2 cellular contexts compared by ENCODE assay signal in genomic region chr21:45416619-45417018, GRCh38.
A peak's percentile ranks its signal among the peaks of the same experiment; 100 is the strongest.
TF ChIP-seq lines count a peak whose summit lies in the region.

No MANE protein-coding gene starts in this region.

TF ChIP-seq in HEK293, 187 proteins besides CTCF, POLR2A, EP300 and RAD21:
- TF ChIP-seq ZNF670 (tag by site-specific recombination; IDR thresholded peaks at IDR 0.05; ENCODE audit: low read depth) (no peak), KLF1 (tag by site-specific recombination; IDR thresholded peaks at IDR 0.05) (no peak), ZFHX2 (tag by site-specific recombination; conservative IDR thresholded peaks at IDR 0.05) (no peak), ZNF600 (tag by site-specific recombination; IDR thresholded peaks at IDR 0.05) (peak; percentile 89), ZNF10 (tag by site-specific recombination; IDR thresholded peaks at IDR 0.05) (no peak), YY1 (tag by site-specific recombination; IDR thresholded peaks at IDR 0.05) (no peak)
- TF ChIP-seq, protein P1, sequence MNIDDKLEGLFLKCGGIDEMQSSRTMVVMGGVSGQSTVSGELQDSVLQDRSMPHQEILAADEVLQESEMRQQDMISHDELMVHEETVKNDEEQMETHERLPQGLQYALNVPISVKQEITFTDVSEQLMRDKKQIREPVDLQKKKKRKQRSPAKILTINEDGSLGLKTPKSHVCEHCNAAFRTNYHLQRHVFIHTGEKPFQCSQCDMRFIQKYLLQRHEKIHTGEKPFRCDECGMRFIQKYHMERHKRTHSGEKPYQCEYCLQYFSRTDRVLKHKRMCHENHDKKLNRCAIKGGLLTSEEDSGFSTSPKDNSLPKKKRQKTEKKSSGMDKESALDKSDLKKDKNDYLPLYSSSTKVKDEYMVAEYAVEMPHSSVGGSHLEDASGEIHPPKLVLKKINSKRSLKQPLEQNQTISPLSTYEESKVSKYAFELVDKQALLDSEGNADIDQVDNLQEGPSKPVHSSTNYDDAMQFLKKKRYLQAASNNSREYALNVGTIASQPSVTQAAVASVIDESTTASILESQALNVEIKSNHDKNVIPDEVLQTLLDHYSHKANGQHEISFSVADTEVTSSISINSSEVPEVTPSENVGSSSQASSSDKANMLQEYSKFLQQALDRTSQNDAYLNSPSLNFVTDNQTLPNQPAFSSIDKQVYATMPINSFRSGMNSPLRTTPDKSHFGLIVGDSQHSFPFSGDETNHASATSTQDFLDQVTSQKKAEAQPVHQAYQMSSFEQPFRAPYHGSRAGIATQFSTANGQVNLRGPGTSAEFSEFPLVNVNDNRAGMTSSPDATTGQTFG (tag by site-specific recombination; IDR thresholded peaks at IDR 0.05; ENCODE audit: borderline replicate concordance) = no peak

TF ChIP-seq in H1, 55 proteins besides CTCF, POLR2A, EP300 and RAD21:
- TF ChIP-seq SIN3A (conservative IDR thresholded peaks at IDR 0.05 in 1 of 2, IDR thresholded peaks at IDR 0.05 in 1 of 2; ENCODE audit: low read depth in 1 of 2, low read length in 2 of 2) (0 out of 4 replicates have a peak, but pooled peaks of 1 of the 2 experiments have one; percentile 34), RNF2 (IDR thresholded peaks at IDR 0.05; ENCODE audit: borderline replicate concordance, low read depth, low read length, missing control alignments, poor library complexity, severe bottlenecking) (no peak)
- TF ChIP-seq, protein P2, sequence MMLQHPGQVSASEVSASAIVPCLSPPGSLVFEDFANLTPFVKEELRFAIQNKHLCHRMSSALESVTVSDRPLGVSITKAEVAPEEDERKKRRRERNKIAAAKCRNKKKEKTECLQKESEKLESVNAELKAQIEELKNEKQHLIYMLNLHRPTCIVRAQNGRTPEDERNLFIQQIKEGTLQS (IDR thresholded peaks at IDR 0.05; ENCODE audit: insufficient read depth, low read depth, low read length) = no peak
